Comparison of ENCODE assay signal across 8 cellular contexts in genomic region chr3:9396301-9396631, GRCh38. TPM values are rescaled to one million over a fixed set of nuclear protein-coding genes. Genes with fewer than 3 reads are reported as not detected.
DNase-seq lines count a peak whose midpoint lies in the region; ATAC-seq, FAIRE-seq and TF ChIP-seq lines count a peak whose summit lies in the region.

No MANE protein-coding gene starts in this region.

- H3K27ac ChIP-seq in HL-60 (replicated peaks), result peak overlapping the region; percentile 99
- peak overlapping the region; percentile 97 to 99 (median 98) for H3K27ac ChIP-seq in pancreas

- H3K27me3 Mint-ChIP-seq in activated naive CD4-positive, alpha-beta T cell treated with anti-CD3 and anti-CD28 coated beads for 36 hours (ENCODE audit: low read depth), result no peaks in the 10 kb centered on the region

- peak overlapping the region; percentile 96 for H3K27ac Mint-ChIP-seq in activated naive CD4-positive, alpha-beta T cell treated with anti-CD3 and anti-CD28 coated beads for 36 hours

- peak overlapping the region; percentile 91 for H3K4me3 Mint-ChIP-seq in activated naive CD4-positive, alpha-beta T cell treated with anti-CD3 and anti-CD28 coated beads for 36 hours

- H3K9ac ChIP-seq in NT2/D1 (ENCODE audit: insufficient read length, low read depth), result peak overlapping the region; percentile 80

- peaks cover 3% of the 10 kb centered on the region for H3K4me1 ChIP-seq in NT2/D1 (ENCODE audit: insufficient read depth, insufficient read length)
- peaks cover 46 to 53% (median 48%) of the 10 kb centered on the region in 3 donors for H3K4me1 ChIP-seq in pancreas

- H3K27me3 ChIP-seq in HL-60 (ENCODE audit: insufficient read depth, poor library complexity, severe bottlenecking), result no peaks in the 10 kb centered on the region
- H3K27me3 ChIP-seq in NT2/D1 (ENCODE audit: insufficient read depth, insufficient read length), result no peaks in the 10 kb centered on the region
- no peaks in the 10 kb centered on the region for H3K27me3 ChIP-seq in pancreas

- DNase-seq in DMS153 treated with DMSO at 0.1 percent for 48 hours (lab: John Stamatoyannopoulos, UW; ENCODE audit: unreplicated experiment) (peak; percentile 30), GM20000 (ENCODE audit: low spot score) (peak; percentile 76), HL-60 (ENCODE audit: low read depth in 1 of 2, low spot score in 1 of 2) (peak; percentile 92 to 95), NT2/D1 (ENCODE audit: low read depth, low spot score) (peak; percentile 61), head of caudate nucleus (peak in 25 of 42 donors; percentile 53 to 90 (median 76)), pancreas (peak in 2 of 6 donors; percentile 85 to 89), retina (no peak)
- DNase-seq in activated naive CD4-positive, alpha-beta T cell treated with anti-CD3 and anti-CD28 coated beads for 36 hours, result peak; percentile 92

- H3K36me3 ChIP-seq in NT2/D1 (ENCODE audit: insufficient read depth, insufficient read length, low read length) (peaks cover 49% of the 10 kb centered on the region), pancreas (peaks cover 0 to under 1% (median 0%) of the 10 kb centered on the region in 3 donors)

- H3K4me1 Mint-ChIP-seq in activated naive CD4-positive, alpha-beta T cell treated with anti-CD3 and anti-CD28 coated beads for 36 hours (ENCODE audit: low read depth), result peaks cover 66% of the 10 kb centered on the region

- FAIRE-seq in pancreas (lab: Jason Lieb, UNC), result no peak

- intact Hi-C loops in activated naive CD4-positive, alpha-beta T cell treated with anti-CD3 and anti-CD28 coated beads for 36 hours (cut with micrococcal nuclease), result loop anchor here (1.0 to 5.0 kb wide), 10 partner anchors 8 to 853 kb away; partner anchors contain the start of genes BRPF1, CRELD1, MTMR14 and RAD18
- intact Hi-C loops in head of caudate nucleus (cut with DNase I) (loop anchor here (2.0 kb wide), 2 partner anchors 27 to 33 kb away; partner anchors contain the start of gene THUMPD3), pancreas (cut with DNase I) (loop anchor here in 1 of 3 donors (10.0 kb wide), 1 partner anchor 49 kb away; no protein-coding TSS in a partner anchor)

- CTCF ChIA-PET in activated naive CD4-positive, alpha-beta T cell treated with anti-CD3 and anti-CD28 coated beads for 36 hours (lab: Charles Lee), result interaction anchor here (1.2 to 2.9 kb wide), 2 partner anchors 24 to 43 kb away, joined by 4 to 8 read pairs; no protein-coding TSS in a partner anchor

- peaks cover 49% of the 10 kb centered on the region for H3K36me3 Mint-ChIP-seq in activated naive CD4-positive, alpha-beta T cell treated with anti-CD3 and anti-CD28 coated beads for 36 hours (ENCODE audit: low read depth)

- peak overlapping the region; percentile 62 for H3K4me3 ChIP-seq in HL-60 (replicated peaks; ENCODE audit: insufficient read depth, low read length)
- peak overlapping the region; percentile 66 for H3K4me3 ChIP-seq in NT2/D1 (ENCODE audit: insufficient read length, low read depth)
- peak overlapping the region; percentile 54 to 94 (median 78) for H3K4me3 ChIP-seq in pancreas

- H3K9me3 ChIP-seq in NT2/D1 (ENCODE audit: insufficient read depth, low read length) (no peaks in the 10 kb centered on the region), pancreas (no peaks in the 10 kb centered on the region)

- 0% methylated on average over 13 to 25 of the region's 25 CpGs for WGBS in pancreas, 2 donors

- TF ChIP-seq CTCF in GM20000 (IDR thresholded peaks at IDR 0.05; ENCODE audit: extremely low read depth, missing control alignments) (no peak), HL-60 (IDR thresholded peaks at IDR 0.05; ENCODE audit: insufficient read depth, low read length) (no peak), pancreas (IDR thresholded peaks at IDR 0.05) (no peak)

- no peaks in the 10 kb centered on the region for H3K9me3 Mint-ChIP-seq in activated naive CD4-positive, alpha-beta T cell treated with anti-CD3 and anti-CD28 coated beads for 36 hours

- peak; percentile 46 to 54 (median 50) for ATAC-seq in pancreas

RNA-seq across cellular contexts. Expression of gene SETD5, which starts 1.1 kb away (rescaled TPM):
- 100 to 1,000 TPM; 125 to 133 TPM for total RNA-seq in activated naive CD4-positive, alpha-beta T cell treated with anti-CD3 and anti-CD28 coated beads for 36 hours
- total RNA-seq in pancreas, result 10 to 100 TPM; 35.0 to 78.0 (median 44.4) TPM
- 10 to 100 TPM; 25.5 to 31.7 TPM for polyA plus RNA-seq in pancreas

RNA-seq across cellular contexts. Expression of gene THUMPD3, which starts 33.4 kb away (rescaled TPM):
- 10 to 100 TPM; 46.0 to 48.9 TPM for total RNA-seq in activated naive CD4-positive, alpha-beta T cell treated with anti-CD3 and anti-CD28 coated beads for 36 hours
- 10 to 100 TPM; 14.0 to 22.5 (median 16.4) TPM for total RNA-seq in pancreas
- polyA plus RNA-seq in pancreas, result 10 to 100 TPM; 12.0 to 20.6 TPM
